ENCODE assay signal across 8 cellular contexts in genomic region chr6:30828027-30828962, GRCh38. TPM values are rescaled to one million over a fixed set of nuclear protein-coding genes. Genes with fewer than 3 reads are reported as not detected.
DNase-seq lines count a peak whose midpoint lies in the region; ATAC-seq and TF ChIP-seq lines count a peak whose summit lies in the region.

No MANE protein-coding gene starts in this region.

- DNase-seq in A172 (ENCODE audit: low spot score) = peak; percentile 86
- peak; percentile 62 for DNase-seq in GM13977 (ENCODE audit: low spot score)
- peak; percentile 78 to 85 for DNase-seq in NCI-H446 (lab: John Stamatoyannopoulos, UW)
- peak; percentile 93 for DNase-seq in activated CD4-positive, alpha-beta T cell treated with anti-CD3 and anti-CD28 coated beads for 48 hours
- peak; percentile 90 for DNase-seq in left kidney (ENCODE audit: low read depth, low spot score)
- peak; percentile 72 to 85 for DNase-seq in stimulated activated CD4-positive, alpha-beta T cell treated with anti-CD3 and anti-CD28 coated beads, Interleukin-15, amount 100 ng/mL, for 48 hours (ENCODE audit: low read depth in 2 of 2)

- peak overlapping the region; percentile 13 for H3K27ac ChIP-seq in cingulate gyrus (ENCODE audit: low read depth, low read length)

- in situ Hi-C loops in GM13977 (cut with MboI; ENCODE audit: low pct_unique_long_range_greater_than_20kb, low sequenced_read_pairs, unreplicated experiment) = loop anchor here (10.0 kb wide), 2 partner anchors 47 to 247 kb away; no protein-coding TSS in a partner anchor

- no peak for ATAC-seq in HG03175 (IDR thresholded peaks at IDR 0.05; ENCODE audit: unreplicated experiment)

- peak; percentile 81 for TF ChIP-seq CTCF in GM13977 (IDR thresholded peaks at IDR 0.05; ENCODE audit: extremely low read depth, insufficient read depth, missing control alignments)

RNA-seq across cellular contexts. Expression of gene DDR1, which starts 56.0 kb away (rescaled TPM):
- 39.0 and 50.9 TPM in 2 replicates for total RNA-seq in A172 (2014; rRNA removed; shearing (Covaris generic))
